Comparison of ENCODE assay signal across 9 cellular contexts in genomic region chr7:151408839-151409554, GRCh38. TPM values are rescaled to one million over a fixed set of nuclear protein-coding genes. Genes with fewer than 3 reads are reported as not detected.
DNase-seq lines count a peak whose midpoint lies in the region; ATAC-seq and TF ChIP-seq lines count a peak whose summit lies in the region.
"Had no signal": no experiment of that assay in that cellular context is flagged by ENCODE, and none has a peak within 500 bp of the region (broad histone marks: within the 10 kb centered on the region; RNA-seq: fewer than 3 reads in every experiment).

No MANE protein-coding gene starts in this region.

- H3K27ac ChIP-seq in brain microvascular endothelial cell: no peak overlapping the region
- H3K27ac ChIP-seq in mesenchymal stem cell (ENCODE audit: low read length, poor library complexity, severe bottlenecking): no peak overlapping the region
- peak overlapping the region; percentile 54 to 72 (median 60) for H3K27ac ChIP-seq in transverse colon

- H2BK15ac ChIP-seq in mesenchymal stem cell (ENCODE audit: low read depth, poor library complexity, severe bottlenecking): no peak overlapping the region

- no peak overlapping the region for H2BK120ac ChIP-seq in mesenchymal stem cell (ENCODE audit: low read depth, low read length)

- no peak overlapping the region for H4K91ac ChIP-seq in mesenchymal stem cell (ENCODE audit: low read length)

- H2BK5ac ChIP-seq in mesenchymal stem cell (ENCODE audit: low read depth, low read length, poor library complexity, severe bottlenecking): no peak overlapping the region

- H3K9ac ChIP-seq in NT2/D1 (ENCODE audit: insufficient read length, low read depth) (peak overlapping the region; percentile 84), mesenchymal stem cell (ENCODE audit: low read length) (no peak overlapping the region)

- no peak overlapping the region for H3K14ac ChIP-seq in mesenchymal stem cell (ENCODE audit: low read length in 2 of 2)

- peaks cover 3% of the 10 kb centered on the region for H3K4me1 ChIP-seq in NT2/D1 (ENCODE audit: insufficient read depth, insufficient read length)
- H3K4me1 ChIP-seq in mesenchymal stem cell (ENCODE audit: control insufficient read depth, insufficient read depth, low read depth, low read length): peaks cover 23% of the 10 kb centered on the region
- H3K4me1 ChIP-seq in transverse colon: peaks cover 10 to 19% (median 18%) of the 10 kb centered on the region in 4 donors

- H3K18ac ChIP-seq in mesenchymal stem cell (ENCODE audit: low read depth in 1 of 2, low read length in 2 of 2): peak overlapping the region in 1 of 2 experiments; percentile 6

- 7% methylated on average over 34 of the region's 47 CpGs for WGBS in mesenchymal stem cell
- 27% methylated on average over 19 of the region's 47 CpGs; no CpG with 5 or more reads in 1 of the 2 donors for WGBS in transverse colon (ENCODE audit: low coverage in 1 of 2), 2 donors

- ATAC-seq in GM21526 (IDR thresholded peaks at IDR 0.05; ENCODE audit: low FRiP score, unreplicated experiment): peak; percentile 50

- TF ChIP-seq POLR2A in transverse colon (IDR thresholded peaks at IDR 0.05): no peak

- H3K4ac ChIP-seq in mesenchymal stem cell (ENCODE audit: low read depth in 1 of 2, low read length in 2 of 2): no peak overlapping the region

- peak overlapping the region; percentile 43 for H4K8ac ChIP-seq in mesenchymal stem cell (ENCODE audit: low read length)

- H2BK12ac ChIP-seq in mesenchymal stem cell (ENCODE audit: low read length in 2 of 2): no peak overlapping the region

- H3K9me3 ChIP-seq in NT2/D1 (ENCODE audit: insufficient read depth, low read length) (no peaks in the 10 kb centered on the region), mesenchymal stem cell (ENCODE audit: control insufficient read depth, low read length) (no peaks in the 10 kb centered on the region), transverse colon (no peaks in the 10 kb centered on the region)

- H3K36me3 ChIP-seq in NT2/D1 (ENCODE audit: insufficient read depth, insufficient read length, low read length) (peaks cover 7% of the 10 kb centered on the region), brain microvascular endothelial cell (replicated peaks) (no peaks in the 10 kb centered on the region), mesenchymal stem cell (ENCODE audit: control insufficient read depth in 1 of 2, insufficient read depth in 2 of 2, low read depth in 1 of 2, low read length in 2 of 2) (peaks cover 0 to 2% of the 10 kb centered on the region in 2 experiments), transverse colon (no peaks in the 10 kb centered on the region)

- H3K4me3 ChIP-seq in NT2/D1 (ENCODE audit: insufficient read length, low read depth) (peak overlapping the region; percentile 66), brain microvascular endothelial cell (ENCODE audit: low read depth, low read length) (peak overlapping the region; percentile 20), mesenchymal stem cell (ENCODE audit: insufficient read depth in 1 of 2, low read depth in 1 of 2, low read length in 2 of 2) (no peak overlapping the region), transverse colon (peak overlapping the region; percentile 22 to 38 (median 33))

- intact Hi-C loops in transverse colon (cut with DNase I; ENCODE audit: low total_unique reads): no loop called here

- peak overlapping the region in 1 of 2 experiments; percentile 27 for H3K23ac ChIP-seq in mesenchymal stem cell (ENCODE audit: low read length in 2 of 2)

- in situ Hi-C loops in brain microvascular endothelial cell (cut with HindIII; ENCODE audit: low pct_ligation_motif_present, low sequenced_read_pairs): no loop called here
- in situ Hi-C loops in transverse colon (cut with MboI; ENCODE audit: low pct_ligation_motif_present in 1 of 4, low pct_unique_long_range_greater_than_20kb in 1 of 4, low sequenced_read_pairs in 3 of 4): no loop called here

- no peak overlapping the region for H3K4me2 ChIP-seq in mesenchymal stem cell (ENCODE audit: low read length, poor library complexity, severe bottlenecking)

- TF ChIP-seq CTCF in brain microvascular endothelial cell (IDR thresholded peaks at IDR 0.05; ENCODE audit: low read depth, low read length, missing control alignments) (peak; percentile 0), transverse colon (IDR thresholded peaks at IDR 0.05) (no peak)

- H2AFZ ChIP-seq in mesenchymal stem cell (ENCODE audit: low read depth, low read length): no peak overlapping the region

- DNase-seq in NT2/D1 (ENCODE audit: low read depth, low spot score) (no peak), brain microvascular endothelial cell (no peak), mesenchymal stem cell (peak; percentile 52), transverse colon (peak; percentile 49), NCI-H187 (lab: John Stamatoyannopoulos, UW) (no peak), NCI-H128 (lab: John Stamatoyannopoulos, UW; ENCODE audit: unreplicated experiment) (no peak), NCI-H2196 treated with DMSO at 0.1 percent for 48 hours (lab: John Stamatoyannopoulos, UW; ENCODE audit: unreplicated experiment) (no peak)

- H3K27me3 ChIP-seq in NT2/D1 (ENCODE audit: insufficient read depth, insufficient read length) (peaks cover 4% of the 10 kb centered on the region), brain microvascular endothelial cell (replicated peaks) (peaks cover 51% of the 10 kb centered on the region), mesenchymal stem cell (ENCODE audit: control insufficient read depth in 1 of 2, insufficient read depth in 1 of 2, low read length in 2 of 2) (peaks cover 50 to 62% of the 10 kb centered on the region in 2 experiments), transverse colon (peaks cover 64% of the 10 kb centered on the region)

- no peak for TF ChIP-seq EP300 in transverse colon (IDR thresholded peaks at IDR 0.05; ENCODE audit: low read depth)

- no peak overlapping the region for H2AK5ac ChIP-seq in mesenchymal stem cell (ENCODE audit: low read length, severe bottlenecking)

- no peaks in the 10 kb centered on the region for H3K79me1 ChIP-seq in mesenchymal stem cell (replicated peaks; ENCODE audit: low read length, poor library complexity, severe bottlenecking)

RNA-seq across cellular contexts. Expression of gene WDR86, which starts 0.8 kb away (rescaled TPM):
- polyA plus RNA-seq in mesenchymal stem cell (2013, experiment 1 of 2): 0.04 TPM
- polyA plus RNA-seq in mesenchymal stem cell (2013, experiment 2 of 2): 0.05 TPM
- total RNA-seq in transverse colon: 10 to 100 TPM in 1 of 4 donors, 1 to 10 TPM in 3; 2.8 to 33.3 (median 7.1) TPM

RNA-seq across cellular contexts. Expression of gene CRYGN, which starts 30.9 kb away (rescaled TPM):
- not detected for polyA plus RNA-seq in mesenchymal stem cell (2013, experiment 1 of 2)
- polyA plus RNA-seq in mesenchymal stem cell (2013, experiment 2 of 2): not detected
- total RNA-seq in transverse colon: not detected
- total RNA-seq: skeletal muscle tissue had no signal

Comparison
In these comparisons a context has a peak if more than half of its experiments do, and no peak if none do; other contexts are left out.
1. DNase-seq: peak in mesenchymal stem cell (single experiment) and transverse colon (single experiment); none in NT2/D1 (single experiment), brain microvascular endothelial cell (single experiment), NCI-H187 (0 of 2), NCI-H128 (single experiment) and NCI-H2196 treated with DMSO at 0.1 percent for 48 hours (single experiment).
2. H3K4me3 ChIP-seq: peak in NT2/D1 (single experiment), brain microvascular endothelial cell (single experiment) and transverse colon (4 of 4); none in mesenchymal stem cell (0 of 2).
3. H3K27ac ChIP-seq: peak in transverse colon (4 of 4); none in brain microvascular endothelial cell (single experiment) and mesenchymal stem cell (single experiment).